In the genomic region with DNA sequence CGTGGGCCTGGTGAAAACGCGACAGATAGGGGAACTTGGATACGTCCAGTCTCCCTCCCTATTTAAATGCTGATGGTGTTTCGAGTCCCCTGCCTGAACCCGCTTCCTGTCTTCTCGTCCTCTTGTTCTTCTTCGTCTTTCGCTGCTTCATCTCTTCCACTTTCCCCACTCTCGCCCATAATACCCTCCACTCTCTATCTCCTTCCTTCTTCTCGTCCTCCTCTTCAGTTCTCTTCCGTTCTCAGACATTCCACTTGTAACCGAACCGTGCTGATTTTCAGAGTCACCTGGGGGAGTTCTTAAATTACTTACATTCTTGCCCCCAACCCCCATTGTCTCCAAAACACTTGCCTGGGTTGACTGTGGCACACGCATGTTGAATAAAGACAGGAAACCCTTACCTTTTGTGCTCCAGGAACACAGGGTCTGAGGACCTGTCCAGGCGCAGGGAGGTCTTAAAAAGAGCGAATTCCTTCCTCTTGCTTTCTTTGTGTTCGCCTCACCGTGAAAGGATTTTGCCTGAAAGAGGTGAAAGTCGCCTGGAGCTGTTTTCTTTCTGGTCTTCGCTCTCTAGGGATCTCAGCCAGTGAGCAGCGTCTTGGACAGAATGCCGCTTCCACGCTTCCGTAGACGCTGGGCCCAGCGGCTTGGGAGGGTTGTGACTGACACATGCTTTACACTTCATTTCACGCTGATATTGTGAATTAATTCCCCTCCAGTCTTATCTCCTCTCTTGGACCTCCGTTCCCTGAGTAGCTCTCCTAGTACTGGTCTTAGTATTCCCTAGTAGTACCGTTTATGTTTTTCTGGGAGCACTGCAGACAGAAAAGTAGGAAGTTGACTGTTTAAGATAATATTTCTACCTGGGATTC, we compare ENCODE assay signal across 10 cellular contexts.
DNase-seq lines count a peak whose midpoint lies in the region; ATAC-seq and TF ChIP-seq lines count a peak whose summit lies in the region.
"Had no signal": no experiment of that assay in that cellular context is flagged by ENCODE, and none has a peak within 500 bp of the region (broad histone marks: within the 10 kb centered on the region; RNA-seq: fewer than 3 reads in every experiment).

No MANE protein-coding gene starts in this region.

- TF ChIP-seq CTCF in cardiac muscle cell (IDR thresholded peaks at IDR 0.05; ENCODE audit: low read depth, low read length), result no peak
- TF ChIP-seq CTCF in activated CD8-positive, alpha-beta T cell treated with anti-CD3 and anti-CD28 coated beads for 36 hours (IDR thresholded peaks at IDR 0.05), result no peak

- H3K27ac ChIP-seq in cardiac muscle cell (no peak overlapping the region), thymus (ENCODE audit: low read depth) (peak overlapping the region; percentile 18)

- H3K27me3 ChIP-seq in cardiac muscle cell (peaks cover 24% of the 10 kb centered on the region), iPS-15b (ENCODE audit: control insufficient read depth, insufficient read depth, low read length) (peaks cover 11% of the 10 kb centered on the region), thymus (ENCODE audit: control insufficient read depth, insufficient read depth) (peaks cover 8% of the 10 kb centered on the region)

- WGBS in thymus, result 7% methylated on average over 30 of the region's 30 CpGs

- H3K36me3 ChIP-seq in cardiac muscle cell, result no peaks in the 10 kb centered on the region
- no peaks in the 10 kb centered on the region for H3K36me3 ChIP-seq in iPS-15b (ENCODE audit: control insufficient read depth, insufficient read depth, low read length)
- H3K36me3 ChIP-seq in thymus (ENCODE audit: control insufficient read depth, insufficient read depth), result no peaks in the 10 kb centered on the region

- H3K36me3 Mint-ChIP-seq in activated CD8-positive, alpha-beta T cell treated with anti-CD3 and anti-CD28 coated beads for 36 hours (ENCODE audit: low read depth), result peaks cover 12% of the 10 kb centered on the region

- peaks cover 6% of the 10 kb centered on the region for H3K4me1 Mint-ChIP-seq in activated CD8-positive, alpha-beta T cell treated with anti-CD3 and anti-CD28 coated beads for 36 hours (ENCODE audit: low read depth)

- H3K4me3 ChIP-seq in cardiac muscle cell, result peak overlapping the region; percentile 30
- H3K4me3 ChIP-seq in iPS-15b (ENCODE audit: low read depth, low read length), result peak overlapping the region; percentile 69
- H3K4me3 ChIP-seq in thymus (ENCODE audit: low read length), result no peak overlapping the region

- H3K9me3 ChIP-seq in cardiac muscle cell (ENCODE audit: low read depth), result no peaks in the 10 kb centered on the region
- H3K9me3 ChIP-seq in iPS-15b (ENCODE audit: control insufficient read depth, insufficient read depth, low read length), result no peaks in the 10 kb centered on the region
- peaks cover 3% of the 10 kb centered on the region for H3K9me3 ChIP-seq in thymus (ENCODE audit: control insufficient read depth)

- H3K9me3 Mint-ChIP-seq in activated CD8-positive, alpha-beta T cell treated with anti-CD3 and anti-CD28 coated beads for 36 hours, result peaks cover 25% of the 10 kb centered on the region

- ATAC-seq in Right ventricle myocardium inferior, result no peak
- ATAC-seq in activated CD8-positive, alpha-beta T cell treated with anti-CD3 and anti-CD28 coated beads for 36 hours, result no peak
- ATAC-seq in HG02610 (IDR thresholded peaks at IDR 0.05; ENCODE audit: unreplicated experiment), result no peak

- DNase-seq in cardiac muscle cell (ENCODE audit: low read depth in 1 of 2, low spot score in 1 of 2) (no peak), Right ventricle myocardium inferior (ENCODE audit: missing footprints) (no peak), middle frontal gyrus (ENCODE audit: extremely low spot score, low spot score) (no peak), NCI-H2196 treated with DMSO at 0.1 percent for 48 hours (lab: John Stamatoyannopoulos, UW; ENCODE audit: unreplicated experiment) (no peak)
- DNase-seq in activated CD8-positive, alpha-beta T cell treated with anti-CD3 and anti-CD28 coated beads for 36 hours, result no peak
- DNase-seq: central memory CD4-positive, alpha-beta T cell had no signal

- H3K4me1 ChIP-seq in cardiac muscle cell (ENCODE audit: low read depth) (no peaks in the 10 kb centered on the region), iPS-15b (ENCODE audit: control insufficient read depth, insufficient read depth, low read length) (no peaks in the 10 kb centered on the region), thymus (ENCODE audit: control insufficient read depth, insufficient read depth, low read length) (no peaks in the 10 kb centered on the region)

- CTCF ChIA-PET in activated CD8-positive, alpha-beta T cell treated with anti-CD3 and anti-CD28 coated beads for 36 hours (lab: Charles Lee), result no interaction called here

- peak overlapping the region; percentile 42 for H3K9ac ChIP-seq in iPS-15b (ENCODE audit: low read depth, low read length)

- H3K27ac Mint-ChIP-seq in activated CD8-positive, alpha-beta T cell treated with anti-CD3 and anti-CD28 coated beads for 36 hours, result no peak overlapping the region
- H3K27ac Mint-ChIP-seq: memory B cell had no signal

- peaks cover 50% of the 10 kb centered on the region for H3K27me3 Mint-ChIP-seq in activated CD8-positive, alpha-beta T cell treated with anti-CD3 and anti-CD28 coated beads for 36 hours

- POLR2A ChIA-PET in activated CD8-positive, alpha-beta T cell treated with anti-CD3 and anti-CD28 coated beads for 36 hours (lab: Charles Lee), result no interaction called here

- intact Hi-C loops in Right ventricle myocardium inferior (cut with DNase I), result no loop called here
- intact Hi-C loops in activated CD8-positive, alpha-beta T cell treated with anti-CD3 and anti-CD28 coated beads for 36 hours (cut with micrococcal nuclease), result no loop called here

- peak overlapping the region; percentile 66 for H3K4me3 Mint-ChIP-seq in activated CD8-positive, alpha-beta T cell treated with anti-CD3 and anti-CD28 coated beads for 36 hours
- H3K4me3 Mint-ChIP-seq: memory B cell had no signal
